8 cellular contexts compared by ENCODE assay signal in the genomic region with DNA sequence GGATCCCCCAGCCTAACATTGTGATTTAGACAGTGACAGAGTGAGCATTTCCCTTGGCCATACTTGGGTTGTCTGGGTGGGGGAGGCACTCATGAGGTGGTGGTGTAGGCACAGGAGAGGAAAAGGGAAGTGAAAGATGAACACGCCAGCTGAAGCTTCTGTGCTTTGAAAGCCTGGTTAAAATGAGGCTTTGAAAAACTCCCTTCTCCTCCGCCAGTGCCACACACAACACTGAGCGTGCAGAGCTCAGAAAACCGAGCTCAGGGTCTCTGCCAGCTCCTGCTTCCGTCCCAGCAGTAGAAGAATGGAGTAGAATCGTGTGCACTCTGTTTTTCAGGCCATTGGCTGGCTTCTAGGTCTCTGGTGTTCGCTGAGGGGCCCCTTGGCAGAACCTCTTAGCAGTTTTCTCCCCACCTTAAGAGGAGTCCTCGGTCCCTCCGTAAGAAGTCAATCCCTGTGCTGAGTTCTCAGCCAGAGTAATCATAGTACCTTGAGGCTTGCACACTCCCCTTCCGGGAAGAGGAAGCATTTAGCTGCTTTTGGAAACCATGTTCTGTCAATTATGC. TPM values are rescaled to one million over a fixed set of nuclear protein-coding genes. Genes with fewer than 3 reads are reported as not detected.
A peak's percentile ranks its signal among the peaks of the same experiment; 100 is the strongest.
DNase-seq lines count a peak whose midpoint lies in the region; ATAC-seq and TF ChIP-seq lines count a peak whose summit lies in the region.

No MANE protein-coding gene starts in this region.

- H3K27me3 Mint-ChIP-seq in activated CD4-positive, alpha-beta T cell treated with anti-CD3 and anti-CD28 coated beads, Interleukin-2, amount 10 ng/mL, durations not matched to agents 24 days and 14 days = no peaks in the 10 kb centered on the region
- no peaks in the 10 kb centered on the region for H3K27me3 Mint-ChIP-seq in stimulated activated naive B cell treated with anti-CD40 and anti-IgM and Interleukin-4, amounts not matched to agents 10 μg/mL and 1 μg/mL and 100 μg/mL, for 72 hours

- peak; percentile 86 for DNase-seq in activated CD4-positive, alpha-beta T cell treated with anti-CD3 and anti-CD28 coated beads, Interleukin-2, amount 10 ng/mL, durations not matched to agents 24 days and 14 days
- DNase-seq in left ventricle myocardium inferior (no peak), NCI-H2107 (lab: John Stamatoyannopoulos, UW) (no peak), NCI-H2227 (lab: John Stamatoyannopoulos, UW; ENCODE audit: unreplicated experiment) (no peak)
- DNase-seq in stimulated activated naive B cell treated with anti-CD40 and anti-IgM and Interleukin-4, amounts not matched to agents 10 μg/mL and 1 μg/mL and 100 μg/mL, for 72 hours = peak; percentile 80

- H3K27me3 ChIP-seq in BLaER1 = no peaks in the 10 kb centered on the region
- no peaks in the 10 kb centered on the region for H3K27me3 ChIP-seq in left ventricle myocardium inferior (ENCODE audit: low read depth)

- H3K4me3 Mint-ChIP-seq in activated CD4-positive, alpha-beta T cell treated with anti-CD3 and anti-CD28 coated beads, Interleukin-2, amount 10 ng/mL, durations not matched to agents 24 days and 14 days = peak overlapping the region; percentile 82
- H3K4me3 Mint-ChIP-seq in stimulated activated naive B cell treated with anti-CD40 and anti-IgM and Interleukin-4, amounts not matched to agents 10 μg/mL and 1 μg/mL and 100 μg/mL, for 72 hours = peak overlapping the region; percentile 85

- peak overlapping the region; percentile 53 for H3K4me3 ChIP-seq in BLaER1
- H3K4me3 ChIP-seq in left ventricle myocardium inferior = no peak overlapping the region

- peak overlapping the region; percentile 83 for H3K4me2 ChIP-seq in BLaER1

- H4K20me1 ChIP-seq in BLaER1 = peaks cover 92% of the 10 kb centered on the region

- peaks cover 22% of the 10 kb centered on the region for H3K36me3 ChIP-seq in BLaER1
- peaks cover 3% of the 10 kb centered on the region for H3K36me3 ChIP-seq in left ventricle myocardium inferior

- intact Hi-C loops in activated CD4-positive, alpha-beta T cell treated with anti-CD3 and anti-CD28 coated beads, Interleukin-2, amount 10 ng/mL, durations not matched to agents 24 days and 14 days (cut with micrococcal nuclease) = no loop called here
- intact Hi-C loops in left ventricle myocardium inferior (cut with micrococcal nuclease) = no loop called here

- H3K4me1 ChIP-seq in BLaER1 (peaks cover 42% of the 10 kb centered on the region), left ventricle myocardium inferior (peaks cover 72% of the 10 kb centered on the region)

- H3K27ac Mint-ChIP-seq in activated CD4-positive, alpha-beta T cell treated with anti-CD3 and anti-CD28 coated beads, Interleukin-2, amount 10 ng/mL, durations not matched to agents 24 days and 14 days = peak overlapping the region; percentile 90
- peak overlapping the region; percentile 98 for H3K27ac Mint-ChIP-seq in stimulated activated naive B cell treated with anti-CD40 and anti-IgM and Interleukin-4, amounts not matched to agents 10 μg/mL and 1 μg/mL and 100 μg/mL, for 72 hours

- H3K9ac ChIP-seq in BLaER1 = peak overlapping the region; percentile 64

- ATAC-seq in GM19328 (IDR thresholded peaks at IDR 0.05; ENCODE audit: unreplicated experiment) (peak; percentile 92), HG03342 (IDR thresholded peaks at IDR 0.05; ENCODE audit: unreplicated experiment) (peak; percentile 91)
- peak; percentile 99 for ATAC-seq in stimulated activated naive B cell treated with anti-CD40 and anti-IgM and Interleukin-4, amounts not matched to agents 10 μg/mL and 1 μg/mL and 100 μg/mL, for 72 hours (replicated peaks)

- TF ChIP-seq CTCF in left ventricle myocardium inferior (IDR thresholded peaks at IDR 0.05; ENCODE audit: borderline replicate concordance) = no peak

- H3K9me3 ChIP-seq in BLaER1 (no peaks in the 10 kb centered on the region), left ventricle myocardium inferior (replicated peaks) (no peaks in the 10 kb centered on the region)

- H3K36me3 Mint-ChIP-seq in activated CD4-positive, alpha-beta T cell treated with anti-CD3 and anti-CD28 coated beads, Interleukin-2, amount 10 ng/mL, durations not matched to agents 24 days and 14 days (ENCODE audit: low read depth) = peaks cover 19% of the 10 kb centered on the region
- H3K36me3 Mint-ChIP-seq in stimulated activated naive B cell treated with anti-CD40 and anti-IgM and Interleukin-4, amounts not matched to agents 10 μg/mL and 1 μg/mL and 100 μg/mL, for 72 hours = peaks cover 17 to 29% of the 10 kb centered on the region in 2 donors

- no peaks in the 10 kb centered on the region for H3K9me3 Mint-ChIP-seq in activated CD4-positive, alpha-beta T cell treated with anti-CD3 and anti-CD28 coated beads, Interleukin-2, amount 10 ng/mL, durations not matched to agents 24 days and 14 days
- no peaks in the 10 kb centered on the region for H3K9me3 Mint-ChIP-seq in stimulated activated naive B cell treated with anti-CD40 and anti-IgM and Interleukin-4, amounts not matched to agents 10 μg/mL and 1 μg/mL and 100 μg/mL, for 72 hours

- peaks cover 25% of the 10 kb centered on the region for H3K4me1 Mint-ChIP-seq in activated CD4-positive, alpha-beta T cell treated with anti-CD3 and anti-CD28 coated beads, Interleukin-2, amount 10 ng/mL, durations not matched to agents 24 days and 14 days
- peaks cover 37 to 64% of the 10 kb centered on the region in 2 donors for H3K4me1 Mint-ChIP-seq in stimulated activated naive B cell treated with anti-CD40 and anti-IgM and Interleukin-4, amounts not matched to agents 10 μg/mL and 1 μg/mL and 100 μg/mL, for 72 hours

- H3K27ac ChIP-seq in BLaER1 (peak overlapping the region; percentile 54), left ventricle myocardium inferior (replicated peaks) (peak overlapping the region; percentile 42)

RNA-seq across cellular contexts. Expression of a gene that starts 12.9 kb away (rescaled TPM):
- total RNA-seq in activated CD4-positive, alpha-beta T cell treated with anti-CD3 and anti-CD28 coated beads, Interleukin-2, amount 10 ng/mL, durations not matched to agents 24 days and 14 days = 59.9 and 60.3 TPM in 2 replicates
- total RNA-seq in left ventricle myocardium inferior = 90.3 TPM

RNA-seq across cellular contexts. Expression of a gene that starts 39.0 kb away (rescaled TPM):
- total RNA-seq in activated CD4-positive, alpha-beta T cell treated with anti-CD3 and anti-CD28 coated beads, Interleukin-2, amount 10 ng/mL, durations not matched to agents 24 days and 14 days = 1.4 and 1.5 TPM in 2 replicates
- total RNA-seq in left ventricle myocardium inferior = 34.0 TPM

RNA-seq across cellular contexts. Expression of a gene that starts 45.3 kb away (rescaled TPM):
- not detected in 2 replicates for total RNA-seq in activated CD4-positive, alpha-beta T cell treated with anti-CD3 and anti-CD28 coated beads, Interleukin-2, amount 10 ng/mL, durations not matched to agents 24 days and 14 days
- not detected for total RNA-seq in left ventricle myocardium inferior

Comparison
In these comparisons a context has a peak if more than half of its experiments do, and no peak if none do; other contexts are left out.
1. DNase-seq: peak in activated CD4-positive, alpha-beta T cell treated with anti-CD3 and anti-CD28 coated beads, Interleukin-2, amount 10 ng/mL, durations not matched to agents 24 days and 14 days (single experiment) and stimulated activated naive B cell treated with anti-CD40 and anti-IgM and Interleukin-4, amounts not matched to agents 10 μg/mL and 1 μg/mL and 100 μg/mL, for 72 hours (single experiment); none in left ventricle myocardium inferior (single experiment), NCI-H2107 (single experiment) and NCI-H2227 (single experiment).
2. RNA of a gene that starts 39.0 kb away (total RNA-seq): 34.0 TPM in left ventricle myocardium inferior (single experiment); 1.4 to 1.5 TPM in activated CD4-positive, alpha-beta T cell treated with anti-CD3 and anti-CD28 coated beads, Interleukin-2, amount 10 ng/mL, durations not matched to agents 24 days and 14 days; every median in the first group is over 10 times any median in the second.
3. Peak in every context shown above with its lines, with median percentiles within 50 percentile points of each other: ATAC-seq.